ENCODE assay signal across 9 cellular contexts in the genomic region with DNA sequence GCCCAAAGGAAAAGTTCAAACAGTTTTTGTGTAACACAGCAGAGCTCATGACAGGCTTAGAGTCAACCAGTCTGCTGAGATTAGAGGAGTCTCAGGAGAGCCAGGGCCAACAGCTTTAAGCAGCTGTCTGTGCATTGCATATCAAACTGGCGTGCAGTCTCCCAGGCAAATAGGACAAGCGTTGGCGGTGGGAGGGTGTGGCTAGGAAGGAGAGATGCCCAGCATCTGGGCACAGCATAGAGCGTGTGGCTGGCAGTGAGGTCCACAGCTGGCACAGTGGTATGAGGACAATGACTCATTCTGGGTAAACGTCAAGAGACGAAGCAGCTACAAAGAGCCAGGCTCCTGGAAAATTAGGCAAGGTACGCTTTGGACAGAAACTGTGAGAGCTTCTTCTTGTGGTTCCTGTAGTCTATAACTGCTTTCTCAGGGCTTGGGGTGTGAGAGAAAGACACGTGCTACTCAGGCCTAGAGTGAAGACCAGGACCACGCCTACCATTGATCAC. TPM values are rescaled to one million over a fixed set of nuclear protein-coding genes. Genes with fewer than 3 reads are reported as not detected.
DNase-seq lines count a peak whose midpoint lies in the region; ATAC-seq and TF ChIP-seq lines count a peak whose summit lies in the region.
"Had no signal": no experiment of that assay in that cellular context is flagged by ENCODE, and none has a peak within 500 bp of the region (broad histone marks: within the 10 kb centered on the region; RNA-seq: fewer than 3 reads in every experiment).

No MANE protein-coding gene starts in this region.

- no peaks in the 10 kb centered on the region for H3K27me3 Mint-ChIP-seq in Caco-2 (ENCODE audit: insufficient read depth, unreplicated experiment)
- no peaks in the 10 kb centered on the region for H3K27me3 Mint-ChIP-seq in central memory CD8-positive, alpha-beta T cell
- no peaks in the 10 kb centered on the region for H3K27me3 Mint-ChIP-seq in naive thymus-derived CD8-positive, alpha-beta T cell

- peak in 1 of 2 experiments; percentile 33 for DNase-seq in Caco-2
- DNase-seq in NCI-H2171 (lab: John Stamatoyannopoulos, UW) = peak; percentile 45
- DNase-seq in central memory CD8-positive, alpha-beta T cell (ENCODE audit: low spot score in 2 of 2) = no peak
- peak in 1 of 10 donors; percentile 18 for DNase-seq in naive thymus-derived CD8-positive, alpha-beta T cell
- no peak for DNase-seq in stimulated activated CD8-positive, alpha-beta memory T cell treated with anti-CD3 and anti-CD28 coated beads, Interleukin-4, amount 100 ng/mL, for 48 hours
- no peak for DNase-seq in RKO (ENCODE audit: low spot score)
- DNase-seq in stimulated activated CD4-positive, alpha-beta T cell treated with anti-CD3 and anti-CD28 coated beads, Interleukin-4, amount 100 ng/mL, for 24 hours = no peak

- H3K27ac Mint-ChIP-seq in Caco-2 (ENCODE audit: unreplicated experiment) = peak overlapping the region; percentile 6
- H3K27ac Mint-ChIP-seq in central memory CD8-positive, alpha-beta T cell (ENCODE audit: low read depth) = peak overlapping the region; percentile 74
- H3K27ac Mint-ChIP-seq in naive thymus-derived CD8-positive, alpha-beta T cell = peak overlapping the region; percentile 75 to 92 (median 91)

- no peaks in the 10 kb centered on the region for H3K36me3 ChIP-seq in Caco-2 (ENCODE audit: control insufficient read depth, insufficient read depth, low read length)
- H3K36me3 ChIP-seq: HAP-1 had no signal

- H3K4me1 ChIP-seq in Caco-2 = no peaks in the 10 kb centered on the region
- H3K4me1 ChIP-seq: HAP-1 had no signal

- no TSS peak for BruUV-seq in Caco-2 (replicated peaks; lab: Mats Ljungman, UMichigan)

- peak; percentile 65 for ATAC-seq in central memory CD8-positive, alpha-beta T cell (replicated peaks; ENCODE audit: extremely low read depth, poor library complexity, severe bottlenecking)
- ATAC-seq in naive thymus-derived CD8-positive, alpha-beta T cell = peak; percentile 51 to 69
- ATAC-seq in HG02938 (IDR thresholded peaks at IDR 0.05; ENCODE audit: unreplicated experiment) = no peak

- POLR2A ChIA-PET in Caco-2 (lab: Charles Lee) = no interaction called here
- POLR2A ChIA-PET in naive thymus-derived CD8-positive, alpha-beta T cell (lab: Charles Lee) = interaction anchor here (7.2 to 9.5 kb wide), 2 partner anchors 10 to 15 kb away, joined by 40 to 49 read pairs; partner anchors contain the start of gene ZAP70

- H3K36me3 Mint-ChIP-seq in Caco-2 (ENCODE audit: insufficient read depth, unreplicated experiment) = no peaks in the 10 kb centered on the region
- H3K36me3 Mint-ChIP-seq in central memory CD8-positive, alpha-beta T cell (ENCODE audit: insufficient read depth) = peaks cover 72% of the 10 kb centered on the region
- H3K36me3 Mint-ChIP-seq in naive thymus-derived CD8-positive, alpha-beta T cell = peaks cover 12 to 97% (median 46%) of the 10 kb centered on the region in 3 donors

- H3K9me3 ChIP-seq in Caco-2 = peaks cover 10% of the 10 kb centered on the region
- H3K9me3 ChIP-seq: HAP-1 had no signal

- no peak overlapping the region for H3K4me3 ChIP-seq in Caco-2 (ENCODE audit: low read depth, low read length)
- H3K4me3 ChIP-seq: HAP-1 had no signal

- peaks cover 10% of the 10 kb centered on the region for H3K4me1 Mint-ChIP-seq in Caco-2 (ENCODE audit: low read depth, unreplicated experiment)
- peaks cover 86% of the 10 kb centered on the region for H3K4me1 Mint-ChIP-seq in central memory CD8-positive, alpha-beta T cell
- peaks cover 34 to 89% (median 74%) of the 10 kb centered on the region in 4 donors for H3K4me1 Mint-ChIP-seq in naive thymus-derived CD8-positive, alpha-beta T cell

- intact Hi-C loops in Caco-2 (cut with micrococcal nuclease; ENCODE audit: unreplicated experiment) = no loop called here

- CTCF ChIA-PET in Caco-2 (lab: Charles Lee) = no interaction called here

- H3K4me3 Mint-ChIP-seq in Caco-2 (ENCODE audit: unreplicated experiment) = no peak overlapping the region
- peak overlapping the region; percentile 54 for H3K4me3 Mint-ChIP-seq in central memory CD8-positive, alpha-beta T cell
- peak overlapping the region in 9 of 10 donors; percentile 28 to 61 (median 37) for H3K4me3 Mint-ChIP-seq in naive thymus-derived CD8-positive, alpha-beta T cell

- peaks cover 18% of the 10 kb centered on the region for H3K9me3 Mint-ChIP-seq in Caco-2 (ENCODE audit: unreplicated experiment)
- no peaks in the 10 kb centered on the region for H3K9me3 Mint-ChIP-seq in central memory CD8-positive, alpha-beta T cell
- H3K9me3 Mint-ChIP-seq in naive thymus-derived CD8-positive, alpha-beta T cell = peaks cover 0 to 2% (median 0%) of the 10 kb centered on the region in 9 donors

- no peak for TF ChIP-seq CTCF in Caco-2 (IDR thresholded peaks at IDR 0.05; ENCODE audit: insufficient read depth in 1 of 2, low read depth in 1 of 2, low read length in 1 of 2, severe bottlenecking in 1 of 2, unreplicated experiment in 1 of 2)

- no peaks in the 10 kb centered on the region for H3K27me3 ChIP-seq in Caco-2 (replicated peaks; ENCODE audit: control insufficient read depth, insufficient read depth, low read length)

RNA-seq across cellular contexts. Expression of gene ZAP70, which starts 14.8 kb away (rescaled TPM):
- 0.82 and 0.86 TPM in 2 replicates for total RNA-seq in Caco-2 (2022)
- 100 to 1,000 TPM; 490 to 503 TPM for total RNA-seq in naive thymus-derived CD8-positive, alpha-beta T cell
- 100 to 1,000 TPM; 131 to 168 (median 149) TPM for polyA plus RNA-seq in naive thymus-derived CD8-positive, alpha-beta T cell

RNA-seq across cellular contexts. Expression of gene C2orf92, which starts 58.6 kb away (rescaled TPM):
- 9.4 and 10.2 TPM in 2 replicates for total RNA-seq in Caco-2 (2022)
- 10 to 100 TPM; 18.2 to 21.2 TPM for total RNA-seq in naive thymus-derived CD8-positive, alpha-beta T cell
- polyA plus RNA-seq in naive thymus-derived CD8-positive, alpha-beta T cell = 1 to 10 TPM in 1 of 3 donors, under 1 TPM in 2; 0.35 to 1.5 (median 0.68) TPM

Comparison
In these comparisons a context has a peak if more than half of its experiments do, and no peak if none do; other contexts are left out.
1. H3K27ac Mint-ChIP-seq: peak in every context shown above with its lines; median percentile 91 in naive thymus-derived CD8-positive, alpha-beta T cell; 74 in central memory CD8-positive, alpha-beta T cell; 6 in Caco-2.
2. RNA of gene ZAP70, which starts 14.8 kb away (total RNA-seq): 490 to 503 TPM in naive thymus-derived CD8-positive, alpha-beta T cell; 0.82 to 0.86 TPM in Caco-2; every median in the first group is over 100 times any median in the second.